ENCODE assay signal across 19 cellular contexts in genomic region chr10:60494774-60495173, GRCh38.
DNase-seq lines count a peak whose midpoint lies in the region; ATAC-seq and TF ChIP-seq lines count a peak whose summit lies in the region.
"Had no signal": no experiment of that assay in that cellular context is flagged by ENCODE, and none has a peak within 500 bp of the region (broad histone marks: within the 10 kb centered on the region; RNA-seq: fewer than 3 reads in every experiment).

No MANE protein-coding gene starts in this region.

- H3K4me2 ChIP-seq in SK-N-SH (no peak overlapping the region), mesenchymal stem cell (ENCODE audit: low read length, poor library complexity, severe bottlenecking) (no peak overlapping the region)
- H3K4me2 ChIP-seq: A549, BLaER1 had no signal

- peaks cover 14% of the 10 kb centered on the region for H3K4me1 Mint-ChIP-seq in activated T-helper 2 cell treated with anti-CD3 and anti-CD28 coated beads, Interferon-gamma antibody, Interleukin-2, Interleukin-4, amounts not matched to agents 10 μg/mL and 5 μg/mL and 100 μg/mL, durations not matched to agents 14 hours and 24 hours and 36 hours (ENCODE audit: low read depth)
- H3K4me1 Mint-ChIP-seq: CD14-positive monocyte had no signal

- no peak overlapping the region for H3K4ac ChIP-seq in mesenchymal stem cell (ENCODE audit: low read depth in 1 of 2, low read length in 2 of 2)

- H3K9ac ChIP-seq in SK-N-SH (no peak overlapping the region), mesenchymal stem cell (ENCODE audit: low read length) (no peak overlapping the region)
- H3K9ac ChIP-seq: BLaER1 had no signal

- DNase-seq in SK-N-SH: no peak
- DNase-seq in epithelial cell of esophagus (ENCODE audit: low read depth): peak; percentile 22
- no peak for DNase-seq in mesenchymal stem cell
- DNase-seq in HT-29 (ENCODE audit: low spot score): no peak
- no peak for DNase-seq in stimulated activated CD4-positive, alpha-beta T cell treated with anti-CD3 and anti-CD28 coated beads, Interleukin-4, amount 100 ng/mL, for 1 hour
- no peak for DNase-seq in activated T-helper 2 cell treated with anti-CD3 and anti-CD28 coated beads, Interferon-gamma antibody, Interleukin-2, Interleukin-4, amounts not matched to agents 10 μg/mL and 5 μg/mL and 100 μg/mL, durations not matched to agents 14 hours and 24 hours and 36 hours (ENCODE audit: low spot score)
- DNase-seq: AML-193; CD4-positive, alpha-beta memory T cell; DMS79 treated with DMSO at 0.1 percent for 48 hours; GF-D8; GOT3; H7; HFFc6 had no signal

- H3K27ac ChIP-seq in SK-N-SH (ENCODE audit: low read depth in 2 of 2, low read length in 1 of 2) (peak overlapping the region; percentile 6 to 19; a peak in 3 of 4 replicates), mesenchymal stem cell (ENCODE audit: low read length, poor library complexity, severe bottlenecking) (peak overlapping the region; percentile 74)
- H3K27ac ChIP-seq: 22Rv1, A549, BLaER1 had no signal

- H2BK5ac ChIP-seq in mesenchymal stem cell (ENCODE audit: low read depth, low read length, poor library complexity, severe bottlenecking): no peak overlapping the region

- H2BK120ac ChIP-seq in mesenchymal stem cell (ENCODE audit: low read depth, low read length): no peak overlapping the region

- CTCF ChIA-PET in SK-N-SH (lab: Yijun Ruan, JAX): no interaction called here

- no peak overlapping the region for H3K23ac ChIP-seq in mesenchymal stem cell (ENCODE audit: low read length in 2 of 2)

- no peak overlapping the region for H3K18ac ChIP-seq in mesenchymal stem cell (ENCODE audit: low read depth in 1 of 2, low read length in 2 of 2)

- H3K36me3 Mint-ChIP-seq in activated T-helper 2 cell treated with anti-CD3 and anti-CD28 coated beads, Interferon-gamma antibody, Interleukin-2, Interleukin-4, amounts not matched to agents 10 μg/mL and 5 μg/mL and 100 μg/mL, durations not matched to agents 14 hours and 24 hours and 36 hours (ENCODE audit: low read depth): no peaks in the 10 kb centered on the region
- H3K36me3 Mint-ChIP-seq: CD14-positive monocyte had no signal

- no peaks in the 10 kb centered on the region for H3K36me3 ChIP-seq in SK-N-SH (replicated peaks in 1 of 2; ENCODE audit: control insufficient read depth in 1 of 2, insufficient read depth in 2 of 2, low read length in 1 of 2)
- no peaks in the 10 kb centered on the region for H3K36me3 ChIP-seq in mesenchymal stem cell (ENCODE audit: control insufficient read depth in 1 of 2, insufficient read depth in 2 of 2, low read depth in 1 of 2, low read length in 2 of 2)
- H3K36me3 ChIP-seq: BLaER1 had no signal

- 94% methylated on average over 2 of the region's 2 CpGs for WGBS in SK-N-SH (ENCODE audit: low lambda C conversion rate)
- WGBS in mesenchymal stem cell: no CpG with 5 or more reads among the region's 2 CpGs

- intact Hi-C loops in activated T-helper 2 cell treated with anti-CD3 and anti-CD28 coated beads, Interferon-gamma antibody, Interleukin-2, Interleukin-4, amounts not matched to agents 10 μg/mL and 5 μg/mL and 100 μg/mL, durations not matched to agents 14 hours and 24 hours and 36 hours (cut with micrococcal nuclease): no loop called here

- no peaks in the 10 kb centered on the region for H3K79me2 ChIP-seq in SK-N-SH (ENCODE audit: insufficient read depth)

- H2AK5ac ChIP-seq in mesenchymal stem cell (ENCODE audit: low read length, severe bottlenecking): no peak overlapping the region

- TF ChIP-seq RAD21 in SK-N-SH (IDR thresholded peaks at IDR 0.05; ENCODE audit: low read length): no peak

- no peak overlapping the region for H2BK15ac ChIP-seq in mesenchymal stem cell (ENCODE audit: low read depth, poor library complexity, severe bottlenecking)

- no peak overlapping the region for H3K4me3 Mint-ChIP-seq in activated T-helper 2 cell treated with anti-CD3 and anti-CD28 coated beads, Interferon-gamma antibody, Interleukin-2, Interleukin-4, amounts not matched to agents 10 μg/mL and 5 μg/mL and 100 μg/mL, durations not matched to agents 14 hours and 24 hours and 36 hours (ENCODE audit: low read depth)
- H3K4me3 Mint-ChIP-seq: CD14-positive monocyte; CD4-positive, alpha-beta memory T cell; HFFc6 had no signal

- no peaks in the 10 kb centered on the region for H3K27me3 Mint-ChIP-seq in activated T-helper 2 cell treated with anti-CD3 and anti-CD28 coated beads, Interferon-gamma antibody, Interleukin-2, Interleukin-4, amounts not matched to agents 10 μg/mL and 5 μg/mL and 100 μg/mL, durations not matched to agents 14 hours and 24 hours and 36 hours (ENCODE audit: low read depth)
- H3K27me3 Mint-ChIP-seq: CD4-positive, alpha-beta memory T cell had no signal

- no peaks in the 10 kb centered on the region for H3K27me3 ChIP-seq in SK-N-SH (ENCODE audit: insufficient read depth)
- no peaks in the 10 kb centered on the region for H3K27me3 ChIP-seq in mesenchymal stem cell (ENCODE audit: control insufficient read depth in 1 of 2, insufficient read depth in 1 of 2, low read length in 2 of 2)
- H3K27me3 ChIP-seq: BLaER1 had no signal

- no peak overlapping the region for H4K91ac ChIP-seq in mesenchymal stem cell (ENCODE audit: low read length)

- H2BK12ac ChIP-seq in mesenchymal stem cell (ENCODE audit: low read length in 2 of 2): no peak overlapping the region

- H3K4me3 ChIP-seq in SK-N-SH (ENCODE audit: low read depth in 2 of 2, low read length in 1 of 2) (no peak overlapping the region), epithelial cell of esophagus (ENCODE audit: low read length) (no peak overlapping the region), mesenchymal stem cell (ENCODE audit: insufficient read depth in 1 of 2, low read depth in 1 of 2, low read length in 2 of 2) (no peak overlapping the region)
- H3K4me3 ChIP-seq: A549, BLaER1 had no signal

- POLR2A ChIA-PET in SK-N-SH (lab: Yijun Ruan, JAX): no interaction called here

- no peak overlapping the region for H3K14ac ChIP-seq in mesenchymal stem cell (ENCODE audit: low read length in 2 of 2)

- H3K4me1 ChIP-seq in SK-N-SH (ENCODE audit: control insufficient read depth in 1 of 2, insufficient read depth in 2 of 2, low read depth in 1 of 2, low read length in 1 of 2): peaks cover 2 to 21% of the 10 kb centered on the region in 2 experiments
- H3K4me1 ChIP-seq in mesenchymal stem cell (ENCODE audit: control insufficient read depth, insufficient read depth, low read depth, low read length): peaks cover 3% of the 10 kb centered on the region
- H3K4me1 ChIP-seq: BLaER1 had no signal

- peaks cover 4% of the 10 kb centered on the region for H3K79me1 ChIP-seq in mesenchymal stem cell (replicated peaks; ENCODE audit: low read length, poor library complexity, severe bottlenecking)

- no peak for TF ChIP-seq EP300 in SK-N-SH (IDR thresholded peaks at IDR 0.05; ENCODE audit: borderline replicate concordance in 1 of 2, low read depth in 1 of 2, low read length in 1 of 2)

- peaks cover under 1% of the 10 kb centered on the region for H3F3A ChIP-seq in SK-N-SH (replicated peaks; ENCODE audit: insufficient read depth)

- no peaks in the 10 kb centered on the region for H3K9me2 ChIP-seq in SK-N-SH

- no peak overlapping the region for H3K27ac Mint-ChIP-seq in activated T-helper 2 cell treated with anti-CD3 and anti-CD28 coated beads, Interferon-gamma antibody, Interleukin-2, Interleukin-4, amounts not matched to agents 10 μg/mL and 5 μg/mL and 100 μg/mL, durations not matched to agents 14 hours and 24 hours and 36 hours
- H3K27ac Mint-ChIP-seq: CD14-positive monocyte, HFFc6 had no signal

- H4K8ac ChIP-seq in mesenchymal stem cell (ENCODE audit: low read length): no peak overlapping the region

- no peaks in the 10 kb centered on the region for H4K20me1 ChIP-seq in SK-N-SH (ENCODE audit: insufficient read depth)
- H4K20me1 ChIP-seq: BLaER1 had no signal

- TF ChIP-seq CTCF in SK-N-SH (IDR thresholded peaks at IDR 0.05) (no peak), epithelial cell of esophagus (IDR thresholded peaks at IDR 0.05; ENCODE audit: insufficient read depth, low read depth, low read length, missing control alignments) (no peak)

- 0 out of 2 replicates have a peak, but pooled peaks cover 3% of the 10 kb centered on the region for H3K9me3 ChIP-seq in SK-N-SH
- no peaks in the 10 kb centered on the region for H3K9me3 ChIP-seq in mesenchymal stem cell (ENCODE audit: control insufficient read depth, low read length)
- H3K9me3 ChIP-seq: A549, BLaER1 had no signal

- no peak overlapping the region for H2AFZ ChIP-seq in SK-N-SH (ENCODE audit: low read depth)
- no peak overlapping the region for H2AFZ ChIP-seq in mesenchymal stem cell (ENCODE audit: low read depth, low read length)

- H3K9me3 Mint-ChIP-seq in activated T-helper 2 cell treated with anti-CD3 and anti-CD28 coated beads, Interferon-gamma antibody, Interleukin-2, Interleukin-4, amounts not matched to agents 10 μg/mL and 5 μg/mL and 100 μg/mL, durations not matched to agents 14 hours and 24 hours and 36 hours: peaks cover 4% of the 10 kb centered on the region
- H3K9me3 Mint-ChIP-seq: HFFc6 had no signal

- ATAC-seq in SK-N-SH treated with all-trans-retinoic acid at 6 μM for 48 hours: no peak
- ATAC-seq: A549, HCT116 had no signal

TF ChIP-seq in SK-N-SH, 30 proteins besides CTCF, POLR2A, EP300 and RAD21 (continues in another document):
- TF ChIP-seq RFX5 (IDR thresholded peaks at IDR 0.05; ENCODE audit: low read length): no peak
- TF ChIP-seq USF1 (IDR thresholded peaks at IDR 0.05; ENCODE audit: borderline replicate concordance, low read depth): no peak
- no peak for TF ChIP-seq TCF12 (IDR thresholded peaks at IDR 0.05)

TF ChIP-seq in SK-N-SH treated with all-trans-retinoic acid at 6 μM for 48 hours, 23 proteins besides CTCF, POLR2A, EP300 and RAD21 (continues in another document):
- TF ChIP-seq ZFP30 (CRISPR knock-in tag; IDR thresholded peaks at IDR 0.05) (no peak), CREB5 (CRISPR knock-in tag; IDR thresholded peaks at IDR 0.05; ENCODE audit: low read depth) (no peak), BACH2 (CRISPR knock-in tag; IDR thresholded peaks at IDR 0.05; ENCODE audit: borderline replicate concordance) (no peak)
